In the genomic region with DNA sequence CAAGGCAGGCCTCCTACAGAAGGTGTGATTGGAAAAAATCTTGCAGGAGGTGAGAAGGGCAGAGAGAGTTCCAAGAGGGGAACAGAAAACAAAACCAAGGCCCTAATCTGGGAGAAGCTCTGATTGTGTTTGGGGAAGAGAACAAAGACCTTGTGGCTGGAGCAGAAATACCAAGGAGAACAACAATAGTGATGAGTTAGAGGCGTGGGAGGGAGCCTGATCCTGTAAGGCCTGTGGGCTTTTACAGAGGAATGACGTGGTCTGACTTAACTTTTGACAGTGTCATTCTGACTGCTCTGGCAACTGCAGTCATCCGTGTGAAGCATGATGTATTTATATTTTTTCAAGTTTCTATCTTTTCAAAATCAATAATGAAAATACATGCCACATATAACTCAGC, we compare ENCODE assay signal across 13 cellular contexts.
DNase-seq lines count a peak whose midpoint lies in the region; ATAC-seq and TF ChIP-seq lines count a peak whose summit lies in the region.
"Had no signal": no experiment of that assay in that cellular context is flagged by ENCODE, and none has a peak within 500 bp of the region (broad histone marks: within the 10 kb centered on the region; RNA-seq: fewer than 3 reads in every experiment).

No MANE protein-coding gene starts in this region.

- no peak overlapping the region for H3K4me3 Mint-ChIP-seq in nephron progenitor cell
- no peak overlapping the region for H3K4me3 Mint-ChIP-seq in Caco-2 (ENCODE audit: unreplicated experiment)

- ATAC-seq in GM18907 (IDR thresholded peaks at IDR 0.05; ENCODE audit: unreplicated experiment): peak; percentile 53
- peak; percentile 80 for ATAC-seq in HG02973 (IDR thresholded peaks at IDR 0.05; ENCODE audit: unreplicated experiment)
- no peak for ATAC-seq in HG03571 (IDR thresholded peaks at IDR 0.05; ENCODE audit: unreplicated experiment)
- ATAC-seq: lower lobe of right lung had no signal

- TF ChIP-seq CTCF in RWPE1 (conservative IDR thresholded peaks at IDR 0.05; ENCODE audit: low read depth) (no peak), nephron progenitor cell (IDR thresholded peaks at IDR 0.05) (no peak), Caco-2 (IDR thresholded peaks at IDR 0.05; ENCODE audit: insufficient read depth in 1 of 2, low read depth in 1 of 2, low read length in 1 of 2, severe bottlenecking in 1 of 2, unreplicated experiment in 1 of 2) (no peak)

- no peaks in the 10 kb centered on the region for H3K27me3 ChIP-seq in Caco-2 (replicated peaks; ENCODE audit: control insufficient read depth, insufficient read depth, low read length)
- H3K27me3 ChIP-seq: transverse colon had no signal

- H3K27me3 Mint-ChIP-seq in nephron progenitor cell (ENCODE audit: low read depth, poor library complexity) (no peaks in the 10 kb centered on the region), Caco-2 (ENCODE audit: insufficient read depth, unreplicated experiment) (peaks cover 5% of the 10 kb centered on the region)

- no peaks in the 10 kb centered on the region for H3K9me3 Mint-ChIP-seq in nephron progenitor cell
- H3K9me3 Mint-ChIP-seq in Caco-2 (ENCODE audit: unreplicated experiment): no peaks in the 10 kb centered on the region

- H3K4me1 ChIP-seq in Caco-2: no peaks in the 10 kb centered on the region
- H3K4me1 ChIP-seq: lower lobe of right lung, transverse colon had no signal

- H3K27ac ChIP-seq in RWPE1: no peak overlapping the region
- H3K27ac ChIP-seq: lower lobe of right lung, transverse colon had no signal

- no peaks in the 10 kb centered on the region for H3K36me3 Mint-ChIP-seq in nephron progenitor cell (ENCODE audit: low read depth)
- no peaks in the 10 kb centered on the region for H3K36me3 Mint-ChIP-seq in Caco-2 (ENCODE audit: insufficient read depth, unreplicated experiment)

- CTCF ChIA-PET in RWPE1 (lab: Yijun Ruan, JAX): interaction anchor here (0.6 kb wide), 1 partner anchor 263 kb away, joined by 3 read pairs; no protein-coding TSS in a partner anchor
- CTCF ChIA-PET in Caco-2 (lab: Charles Lee): no interaction called here

- H3K4me3 ChIP-seq in Caco-2 (ENCODE audit: low read depth, low read length): no peak overlapping the region
- H3K4me3 ChIP-seq: lower lobe of right lung, transverse colon had no signal

- H3K27ac Mint-ChIP-seq in nephron progenitor cell (peak overlapping the region; percentile 17), Caco-2 (ENCODE audit: unreplicated experiment) (no peak overlapping the region)

- H3K4me1 Mint-ChIP-seq in nephron progenitor cell (no peaks in the 10 kb centered on the region), Caco-2 (ENCODE audit: low read depth, unreplicated experiment) (no peaks in the 10 kb centered on the region)

- no TSS peak for BruUV-seq in Caco-2 (replicated peaks; lab: Mats Ljungman, UMichigan)

- DNase-seq in RWPE1 (ENCODE audit: low spot score) (peak; percentile 12), nephron progenitor cell (no peak), Caco-2 (no peak), NCI-H2227 treated with DMSO at 0.1 percent for 48 hours (lab: John Stamatoyannopoulos, UW) (no peak)
- DNase-seq in activated CD4-positive, alpha-beta T cell treated with anti-CD3 and anti-CD28 coated beads, Interleukin-2, amount 50 U/mL, for 1 hour: no peak
- DNase-seq: DND-41; effector CD8-positive, alpha-beta T cell; lower lobe of right lung; NCI-H1417 treated with DMSO at 0.1 percent for 48 hours; transverse colon had no signal

- no peaks in the 10 kb centered on the region for H3K36me3 ChIP-seq in Caco-2 (ENCODE audit: control insufficient read depth, insufficient read depth, low read length)
- H3K36me3 ChIP-seq: lower lobe of right lung, transverse colon had no signal

- POLR2A ChIA-PET in RWPE1 (lab: Yijun Ruan, JAX; ENCODE audit: low non-redundant PET): no interaction called here
- POLR2A ChIA-PET in Caco-2 (lab: Charles Lee): no interaction called here

- no peaks in the 10 kb centered on the region for H3K9me3 ChIP-seq in Caco-2
- H3K9me3 ChIP-seq: lower lobe of right lung, transverse colon had no signal

- intact Hi-C loops in Caco-2 (cut with micrococcal nuclease; ENCODE audit: unreplicated experiment): no loop called here
